27 cellular contexts compared by ENCODE assay signal in genomic region chr5:44747396-44747795, GRCh38.
"Had no signal": no experiment of that assay in that cellular context is flagged by ENCODE, and none has a peak within 500 bp of the region (broad histone marks: within the 10 kb centered on the region; RNA-seq: fewer than 3 reads in every experiment).

No MANE protein-coding gene starts in this region.

- ATAC-seq: activated CD4-positive, CD25-positive, alpha-beta regulatory T cell treated with anti-CD3 and anti-CD28 coated beads, Interleukin-2, amount 50 U/mL, for 24 hours; activated CD8-positive, alpha-beta T cell treated with anti-CD3 and anti-CD28 coated beads for 36 hours; activated T-cell treated with anti-CD3 and anti-CD28 coated beads, Interleukin-2, amount 50 U/mL, for 4 hours; activated T-helper 17 cell treated with anti-CD3 and anti-CD28 coated beads, Interleukin-2, amount 50 U/mL, for 72 hours; body of pancreas; esophagus mucosa had no signal

- DNase-seq: activated B cell treated with CpG ODN at 0.5 μM for 24 hours; activated CD4-positive, alpha-beta T cell treated with anti-CD3 and anti-CD28 coated beads for 48 hours; activated CD4-positive, alpha-beta T cell treated with anti-CD3 and anti-CD28 coated beads, Interleukin-2, amount 50 U/mL, for 1 hour; activated CD4-positive, alpha-beta T cell treated with anti-CD3 and anti-CD28 coated beads, Interleukin-2, amount 50 U/mL, for 48 hours; activated CD8-positive, alpha-beta memory T cell treated with anti-CD3 and anti-CD28 coated beads for 24 hours; activated CD8-positive, alpha-beta T cell treated with anti-CD3 and anti-CD28 coated beads for 36 hours; activated effector memory CD4-positive, alpha-beta T cell treated with Interleukin-2 at 50 U/mL for 16 hours; activated gamma-delta T cell treated with Interleukin-2 at 50 U/mL for 16 hours; activated naive CD4-positive, alpha-beta T cell treated with anti-CD3 and anti-CD28 coated beads, Interleukin-2, amount 50 U/mL, for 16 hours; activated naive CD4-positive, alpha-beta T cell treated with Interleukin-2 at 50 U/mL for 16 hours; activated T-cell treated with anti-CD3 and anti-CD28 coated beads, Interleukin-2, amount 50 U/mL, for 4 hours; amniotic stem cell; anterior cingulate cortex; body of pancreas; caudate nucleus; colonic mucosa; effector memory CD4-positive, alpha-beta T cell; endodermal cell; foreskin fibroblast; head of caudate nucleus; hippocampal formation; T1000; WERI-Rb-1 had no signal

- FAIRE-seq: frontal cortex had no signal
